In the genomic region with DNA sequence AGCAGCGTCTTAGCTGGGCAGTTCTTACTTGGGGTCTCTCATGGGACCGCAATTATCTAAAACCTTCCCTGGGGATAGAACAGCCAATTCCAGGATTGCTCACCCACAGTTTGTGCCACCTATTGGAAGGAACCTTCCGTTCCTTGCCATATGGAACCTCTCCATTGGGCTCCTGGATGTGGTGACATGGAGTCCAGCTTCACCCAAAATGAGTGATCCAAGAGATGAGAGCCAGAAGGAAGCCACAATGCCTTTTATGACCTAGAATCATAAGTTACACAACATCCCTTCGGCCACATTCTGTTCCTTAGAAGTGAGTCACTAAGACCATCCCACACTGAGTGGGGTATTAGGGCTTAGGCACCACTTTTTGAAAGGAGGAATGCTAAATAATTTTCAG, we compare ENCODE assay signal across 13 cellular contexts.
DNase-seq lines count a peak whose midpoint lies in the region; ATAC-seq and TF ChIP-seq lines count a peak whose summit lies in the region.
"Had no signal": no experiment of that assay in that cellular context is flagged by ENCODE, and none has a peak within 500 bp of the region (broad histone marks: within the 10 kb centered on the region; RNA-seq: fewer than 3 reads in every experiment).

No MANE protein-coding gene starts in this region.

- H3K36me3 Mint-ChIP-seq in CD4-positive, alpha-beta T cell (ENCODE audit: low read depth), result no peaks in the 10 kb centered on the region

- H3K27ac Mint-ChIP-seq in CD4-positive, alpha-beta T cell, result no peak overlapping the region
- H3K27ac Mint-ChIP-seq: nephron progenitor cell had no signal

- ATAC-seq in psoas muscle, result peak in 3 of 4 donors; percentile 56 to 79 (median 64)
- ATAC-seq in CD4-positive, alpha-beta T cell (ENCODE audit: poor library complexity), result no peak
- ATAC-seq in HG03442 (IDR thresholded peaks at IDR 0.05; ENCODE audit: unreplicated experiment), result no peak
- ATAC-seq in SK-N-SH treated with all-trans-retinoic acid at 6 μM for 48 hours, result no peak

- no peaks in the 10 kb centered on the region for H3K4me1 Mint-ChIP-seq in CD4-positive, alpha-beta T cell (ENCODE audit: low read depth)

- H3K4me3 Mint-ChIP-seq in CD4-positive, alpha-beta T cell, result no peak overlapping the region
- H3K4me3 Mint-ChIP-seq: nephron progenitor cell had no signal

- CTCF ChIA-PET in CD4-positive, alpha-beta T cell (lab: Charles Lee), result no interaction called here

- H3K9me3 Mint-ChIP-seq in CD4-positive, alpha-beta T cell, result no peaks in the 10 kb centered on the region
- H3K9me3 Mint-ChIP-seq: nephron progenitor cell had no signal

- no peaks in the 10 kb centered on the region for H3K36me3 ChIP-seq in psoas muscle (ENCODE audit: insufficient read depth in 1 of 2, low read depth in 1 of 2)
- H3K36me3 ChIP-seq: Peyer's patch had no signal

- POLR2A ChIA-PET in CD4-positive, alpha-beta T cell (lab: Charles Lee), result no interaction called here

- H3K27ac ChIP-seq in psoas muscle, result no peak overlapping the region
- H3K27ac ChIP-seq in CD4-positive, alpha-beta T cell (ENCODE audit: low read depth, low read length), result no peak overlapping the region
- H3K27ac ChIP-seq: Peyer's patch had no signal

- no peaks in the 10 kb centered on the region for H3K4me1 ChIP-seq in psoas muscle

- H3K27me3 ChIP-seq in psoas muscle (ENCODE audit: insufficient read depth in 3 of 3, low read length in 2 of 3), result no peaks in the 10 kb centered on the region
- no peaks in the 10 kb centered on the region for H3K27me3 ChIP-seq in CD4-positive, alpha-beta T cell (ENCODE audit: control insufficient read depth, insufficient read depth, low read length)
- H3K27me3 ChIP-seq: Peyer's patch had no signal

- H3K4me3 ChIP-seq in epithelial cell of proximal tubule (ENCODE audit: low read depth, low read length) (no peak overlapping the region), psoas muscle (no peak overlapping the region)
- H3K4me3 ChIP-seq: Peyer's patch had no signal

- 76 to 90% (median 80%) methylated on average over 4 of the region's 4 CpGs for WGBS in psoas muscle, 3 donors

- TF ChIP-seq CTCF in epithelial cell of proximal tubule (conservative IDR thresholded peaks at IDR 0.05; ENCODE audit: low read depth, low read length) (no peak), psoas muscle (IDR thresholded peaks at IDR 0.05) (no peak)
- no peak for TF ChIP-seq CTCF in CD4-positive, alpha-beta T cell (IDR thresholded peaks at IDR 0.05)

- intact Hi-C loops in psoas muscle (cut with DNase I), result no loop called here
- intact Hi-C loops in CD4-positive, alpha-beta T cell (cut with DNase I, micrococcal nuclease), result no loop called here

- H3K9me3 ChIP-seq in psoas muscle, result no peaks in the 10 kb centered on the region
- H3K9me3 ChIP-seq in CD4-positive, alpha-beta T cell (ENCODE audit: control insufficient read depth, low read length), result no peaks in the 10 kb centered on the region
- H3K9me3 ChIP-seq: Peyer's patch had no signal

- DNase-seq in Daoy (ENCODE audit: low read depth) (peak; percentile 74), MV-4-11 (lab: John Stamatoyannopoulos, UW) (peak; percentile 91), epithelial cell of proximal tubule (ENCODE audit: low read depth) (peak; percentile 9), psoas muscle (no peak)
- DNase-seq in activated CD4-positive, alpha-beta T cell treated with anti-CD3 and anti-CD28 coated beads for 4 hours, result no peak
- no peak for DNase-seq in CD4-positive, alpha-beta T cell
- DNase-seq: activated CD4-positive, alpha-beta T cell treated with anti-CD3 and anti-CD28 coated beads for 1 hour; activated effector memory CD4-positive, alpha-beta T cell treated with anti-CD3 and anti-CD28 coated beads, Interleukin-2, amount 50 U/mL, for 16 hours; nephron progenitor cell; Peyer's patch; stimulated activated naive CD4-positive, alpha-beta T cell treated with Interleukin-2 at 50 U/mL for 16 hours had no signal

- H3K27me3 Mint-ChIP-seq in CD4-positive, alpha-beta T cell, result no peaks in the 10 kb centered on the region

TF ChIP-seq in SK-N-SH treated with all-trans-retinoic acid at 6 μM for 48 hours, 23 proteins besides CTCF, POLR2A, EP300 and RAD21:
- no peak for TF ChIP-seq ZNF70 (CRISPR knock-in tag; IDR thresholded peaks at IDR 0.05)
- TF ChIP-seq ESRRG (CRISPR knock-in tag; IDR thresholded peaks at IDR 0.05), result no peak
- no peak for TF ChIP-seq ZFP3 (CRISPR knock-in tag; IDR thresholded peaks at IDR 0.05)
- no peak for TF ChIP-seq SNAI2 (CRISPR knock-in tag; IDR thresholded peaks at IDR 0.05)
- TF ChIP-seq BACH2 (CRISPR knock-in tag; IDR thresholded peaks at IDR 0.05; ENCODE audit: borderline replicate concordance), result no peak
- no peak for TF ChIP-seq ZC3H10 (CRISPR knock-in tag; IDR thresholded peaks at IDR 0.05)
- TF ChIP-seq, protein P1, sequence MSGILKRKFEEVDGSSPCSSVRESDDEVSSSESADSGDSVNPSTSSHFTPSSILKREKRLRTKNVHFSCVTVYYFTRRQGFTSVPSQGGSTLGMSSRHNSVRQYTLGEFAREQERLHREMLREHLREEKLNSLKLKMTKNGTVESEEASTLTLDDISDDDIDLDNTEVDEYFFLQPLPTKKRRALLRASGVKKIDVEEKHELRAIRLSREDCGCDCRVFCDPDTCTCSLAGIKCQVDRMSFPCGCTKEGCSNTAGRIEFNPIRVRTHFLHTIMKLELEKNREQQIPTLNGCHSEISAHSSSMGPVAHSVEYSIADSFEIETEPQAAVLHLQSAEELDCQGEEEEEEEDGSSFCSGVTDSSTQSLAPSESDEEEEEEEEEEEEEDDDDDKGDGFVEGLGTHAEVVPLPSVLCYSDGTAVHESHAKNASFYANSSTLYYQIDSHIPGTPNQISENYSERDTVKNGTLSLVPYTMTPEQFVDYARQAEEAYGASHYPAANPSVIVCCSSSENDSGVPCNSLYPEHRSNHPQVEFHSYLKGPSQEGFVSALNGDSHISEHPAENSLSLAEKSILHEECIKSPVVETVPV (CRISPR knock-in tag; IDR thresholded peaks at IDR 0.05), result no peak
- TF ChIP-seq, protein P2, sequence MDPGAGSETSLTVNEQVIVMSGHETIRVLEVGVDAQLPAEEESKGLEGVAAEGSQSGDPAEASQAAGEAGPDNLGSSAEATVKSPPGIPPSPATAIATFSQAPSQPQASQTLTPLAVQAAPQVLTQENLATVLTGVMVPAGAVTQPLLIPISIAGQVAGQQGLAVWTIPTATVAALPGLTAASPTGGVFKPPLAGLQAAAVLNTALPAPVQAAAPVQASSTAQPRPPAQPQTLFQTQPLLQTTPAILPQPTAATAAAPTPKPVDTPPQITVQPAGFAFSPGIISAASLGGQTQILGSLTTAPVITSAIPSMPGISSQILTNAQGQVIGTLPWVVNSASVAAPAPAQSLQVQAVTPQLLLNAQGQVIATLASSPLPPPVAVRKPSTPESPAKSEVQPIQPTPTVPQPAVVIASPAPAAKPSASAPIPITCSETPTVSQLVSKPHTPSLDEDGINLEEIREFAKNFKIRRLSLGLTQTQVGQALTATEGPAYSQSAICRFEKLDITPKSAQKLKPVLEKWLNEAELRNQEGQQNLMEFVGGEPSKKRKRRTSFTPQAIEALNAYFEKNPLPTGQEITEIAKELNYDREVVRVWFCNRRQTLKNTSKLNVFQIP (CRISPR knock-in tag; IDR thresholded peaks at IDR 0.05; ENCODE audit: borderline replicate concordance, low read depth), result no peak
- no peak for TF ChIP-seq ZNF565 (CRISPR knock-in tag; conservative IDR thresholded peaks at IDR 0.05; ENCODE audit: low read depth)
- TF ChIP-seq RARB (CRISPR knock-in tag; IDR thresholded peaks at IDR 0.05), result no peak
- TF ChIP-seq TCF4 (CRISPR knock-in tag; IDR thresholded peaks at IDR 0.05; ENCODE audit: borderline replicate concordance), result no peak
- no peak for TF ChIP-seq GLIS3 (CRISPR knock-in tag; IDR thresholded peaks at IDR 0.05)
- no peak for TF ChIP-seq PPARA (CRISPR knock-in tag; IDR thresholded peaks at IDR 0.05; ENCODE audit: borderline replicate concordance)
- no peak for TF ChIP-seq CSDC2 (CRISPR knock-in tag; IDR thresholded peaks at IDR 0.05)
- TF ChIP-seq ZFP30 (CRISPR knock-in tag; IDR thresholded peaks at IDR 0.05), result no peak
- TF ChIP-seq, protein P3, sequence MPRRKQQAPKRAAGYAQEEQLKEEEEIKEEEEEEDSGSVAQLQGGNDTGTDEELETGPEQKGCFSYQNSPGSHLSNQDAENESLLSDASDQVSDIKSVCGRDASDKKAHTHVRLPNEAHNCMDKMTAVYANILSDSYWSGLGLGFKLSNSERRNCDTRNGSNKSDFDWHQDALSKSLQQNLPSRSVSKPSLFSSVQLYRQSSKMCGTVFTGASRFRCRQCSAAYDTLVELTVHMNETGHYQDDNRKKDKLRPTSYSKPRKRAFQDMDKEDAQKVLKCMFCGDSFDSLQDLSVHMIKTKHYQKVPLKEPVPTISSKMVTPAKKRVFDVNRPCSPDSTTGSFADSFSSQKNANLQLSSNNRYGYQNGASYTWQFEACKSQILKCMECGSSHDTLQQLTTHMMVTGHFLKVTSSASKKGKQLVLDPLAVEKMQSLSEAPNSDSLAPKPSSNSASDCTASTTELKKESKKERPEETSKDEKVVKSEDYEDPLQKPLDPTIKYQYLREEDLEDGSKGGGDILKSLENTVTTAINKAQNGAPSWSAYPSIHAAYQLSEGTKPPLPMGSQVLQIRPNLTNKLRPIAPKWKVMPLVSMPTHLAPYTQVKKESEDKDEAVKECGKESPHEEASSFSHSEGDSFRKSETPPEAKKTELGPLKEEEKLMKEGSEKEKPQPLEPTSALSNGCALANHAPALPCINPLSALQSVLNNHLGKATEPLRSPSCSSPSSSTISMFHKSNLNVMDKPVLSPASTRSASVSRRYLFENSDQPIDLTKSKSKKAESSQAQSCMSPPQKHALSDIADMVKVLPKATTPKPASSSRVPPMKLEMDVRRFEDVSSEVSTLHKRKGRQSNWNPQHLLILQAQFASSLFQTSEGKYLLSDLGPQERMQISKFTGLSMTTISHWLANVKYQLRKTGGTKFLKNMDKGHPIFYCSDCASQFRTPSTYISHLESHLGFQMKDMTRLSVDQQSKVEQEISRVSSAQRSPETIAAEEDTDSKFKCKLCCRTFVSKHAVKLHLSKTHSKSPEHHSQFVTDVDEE (CRISPR knock-in tag; IDR thresholded peaks at IDR 0.05), result no peak
- no peak for TF ChIP-seq OSR1 (CRISPR knock-in tag; IDR thresholded peaks at IDR 0.05)

Comparison
In these comparisons a context has a peak if more than half of its experiments do, and no peak if none do; other contexts are left out.
1. DNase-seq: peak in Daoy (single experiment), MV-4-11 (single experiment) and epithelial cell of proximal tubule (single experiment); none in psoas muscle (0 of 2), activated CD4-positive, alpha-beta T cell treated with anti-CD3 and anti-CD28 coated beads for 4 hours (0 of 2) and CD4-positive, alpha-beta T cell (0 of 10).
2. ATAC-seq: peak in psoas muscle (3 of 4); none in CD4-positive, alpha-beta T cell (single experiment), HG03442 (single experiment) and SK-N-SH treated with all-trans-retinoic acid at 6 μM for 48 hours (single experiment).